ENCODE assay signal across 10 cellular contexts in genomic region chr5:128197911-128198522, GRCh38.
DNase-seq lines count a peak whose midpoint lies in the region; ATAC-seq and TF ChIP-seq lines count a peak whose summit lies in the region.
"Had no signal": no experiment of that assay in that cellular context is flagged by ENCODE, and none has a peak within 500 bp of the region (broad histone marks: within the 10 kb centered on the region; RNA-seq: fewer than 3 reads in every experiment).

No MANE protein-coding gene starts in this region.

- H3K9me3 Mint-ChIP-seq in T-helper 2 cell treated with Interferon-gamma antibody and Interleukin-4, amounts not matched to agents 5 μg/mL and 100 μg/mL, for 36 hours, result no peaks in the 10 kb centered on the region

- peak overlapping the region; percentile 13 for H3K4me3 Mint-ChIP-seq in T-helper 2 cell treated with Interferon-gamma antibody and Interleukin-4, amounts not matched to agents 5 μg/mL and 100 μg/mL, for 36 hours
- H3K4me3 Mint-ChIP-seq: endodermal cell had no signal

- peak overlapping the region; percentile 5 for H3K27ac Mint-ChIP-seq in T-helper 2 cell treated with Interferon-gamma antibody and Interleukin-4, amounts not matched to agents 5 μg/mL and 100 μg/mL, for 36 hours
- H3K27ac Mint-ChIP-seq: endodermal cell had no signal

- no peak overlapping the region for H3K4me3 ChIP-seq in dorsolateral prefrontal cortex

- no peaks in the 10 kb centered on the region for H3K27me3 Mint-ChIP-seq in T-helper 2 cell treated with Interferon-gamma antibody and Interleukin-4, amounts not matched to agents 5 μg/mL and 100 μg/mL, for 36 hours (ENCODE audit: low read depth)

- H3K4me1 Mint-ChIP-seq in T-helper 2 cell treated with Interferon-gamma antibody and Interleukin-4, amounts not matched to agents 5 μg/mL and 100 μg/mL, for 36 hours (ENCODE audit: low read depth), result peaks cover 32% of the 10 kb centered on the region

- no peaks in the 10 kb centered on the region for H3K27me3 ChIP-seq in dorsolateral prefrontal cortex

- TF ChIP-seq CTCF in dorsolateral prefrontal cortex (IDR thresholded peaks at IDR 0.05 in 54 of 56, conservative IDR thresholded peaks at IDR 0.05 in 2 of 56; ENCODE audit: low read depth in 1 of 56, partially characterized antibody in 56 of 56), result no peak

- intact Hi-C loops in dorsolateral prefrontal cortex (cut with DNase I), result loop anchor here in 1 of 2 donors (10.0 kb wide), 1 partner anchor 353 kb away; no protein-coding TSS in a partner anchor

- peaks cover 15% of the 10 kb centered on the region for H3K36me3 Mint-ChIP-seq in T-helper 2 cell treated with Interferon-gamma antibody and Interleukin-4, amounts not matched to agents 5 μg/mL and 100 μg/mL, for 36 hours (ENCODE audit: low read depth)

- peak overlapping the region in 19 of 59 donors; percentile 2 to 70 (median 29) for H3K27ac ChIP-seq in dorsolateral prefrontal cortex

- DNase-seq in DMS53 (lab: John Stamatoyannopoulos, UW), result peak; percentile 14
- no peak for DNase-seq in T-helper 2 cell treated with Interferon-gamma antibody and Interleukin-4, amounts not matched to agents 5 μg/mL and 100 μg/mL, for 36 hours (ENCODE audit: low spot score)
- DNase-seq in NCI-H1694 treated with DMSO at 0.1 percent for 48 hours (lab: John Stamatoyannopoulos, UW), result no peak
- DNase-seq in COR-L47 (lab: John Stamatoyannopoulos, UW), result no peak
- no peak for DNase-seq in dorsolateral prefrontal cortex
- DNase-seq: activated gamma-delta T cell, endodermal cell had no signal

- ATAC-seq in GM18519 (IDR thresholded peaks at IDR 0.05; ENCODE audit: low FRiP score, unreplicated experiment), result peak; percentile 41
- ATAC-seq in HG02870 (IDR thresholded peaks at IDR 0.05; ENCODE audit: unreplicated experiment), result peak; percentile 42
- no peak for ATAC-seq in activated CD4-positive, CD25-positive, alpha-beta regulatory T cell treated with anti-CD3 and anti-CD28 coated beads, Interleukin-2, amount 50 U/mL, for 24 hours

Comparison
In these comparisons a context has a peak if more than half of its experiments do, and no peak if none do; other contexts are left out.
1. ATAC-seq: peak in GM18519 (single experiment) and HG02870 (single experiment); none in activated CD4-positive, CD25-positive, alpha-beta regulatory T cell treated with anti-CD3 and anti-CD28 coated beads, Interleukin-2, amount 50 U/mL, for 24 hours (0 of 2).